In the genomic region with DNA sequence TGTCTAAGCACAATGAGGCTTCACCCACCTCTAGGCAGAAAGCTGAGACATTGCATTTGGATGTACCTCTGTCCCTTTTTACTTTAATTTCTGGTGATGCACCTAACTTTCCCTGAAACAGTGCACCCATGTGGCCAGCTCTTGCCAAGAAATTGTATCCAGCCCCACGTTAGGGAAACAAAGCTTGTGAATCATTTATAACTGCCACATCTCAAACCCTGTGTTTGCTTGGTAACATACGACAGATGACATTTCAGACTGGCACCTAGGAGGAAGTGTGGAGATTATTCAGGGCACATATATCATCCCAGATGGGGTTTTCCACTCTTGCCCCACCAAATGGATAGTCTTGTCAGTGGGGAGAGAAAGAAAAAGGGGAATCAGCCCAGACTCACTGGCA, we compare ENCODE assay signal across 9 cellular contexts. TPM values are rescaled to one million over a fixed set of nuclear protein-coding genes. Genes with fewer than 3 reads are reported as not detected.
DNase-seq lines count a peak whose midpoint lies in the region; ATAC-seq and TF ChIP-seq lines count a peak whose summit lies in the region.
"Had no signal": no experiment of that assay in that cellular context is flagged by ENCODE, and none has a peak within 500 bp of the region (broad histone marks: within the 10 kb centered on the region; RNA-seq: fewer than 3 reads in every experiment).

No MANE protein-coding gene starts in this region.

- H3K9me3 ChIP-seq in testis = no peaks in the 10 kb centered on the region
- H3K9me3 ChIP-seq in CD8-positive, alpha-beta memory T cell (ENCODE audit: low read length) = no peaks in the 10 kb centered on the region

- ATAC-seq in GM21737 (IDR thresholded peaks at IDR 0.05; ENCODE audit: unreplicated experiment) = no peak

- H3K9me3 Mint-ChIP-seq in CD8-positive, alpha-beta memory T cell = no peaks in the 10 kb centered on the region

- TF ChIP-seq POLR2A in testis (IDR thresholded peaks at IDR 0.05) = no peak

- no peak overlapping the region for H3K27ac ChIP-seq in testis
- no peak overlapping the region for H3K27ac ChIP-seq in CD8-positive, alpha-beta memory T cell (ENCODE audit: low read depth, low read length)
- H3K27ac ChIP-seq: parathyroid adenoma had no signal

- H3K4me3 ChIP-seq in AG10803 (ENCODE audit: low read length) = no peak overlapping the region
- H3K4me3 ChIP-seq in fibroblast of villous mesenchyme (ENCODE audit: low read depth, low read length) = no peak overlapping the region
- no peak overlapping the region for H3K4me3 ChIP-seq in testis
- H3K4me3 ChIP-seq in CD8-positive, alpha-beta memory T cell (ENCODE audit: low read length) = no peak overlapping the region

- DNase-seq in AG10803 (ENCODE audit: low read depth) (no peak), RPMI7951 (ENCODE audit: low read depth) (peak; percentile 35), fibroblast of villous mesenchyme (ENCODE audit: low read depth) (no peak), testis (no peak), DMS79 treated with DMSO at 0.1 percent for 48 hours (lab: John Stamatoyannopoulos, UW) (no peak)
- no peak for DNase-seq in CD8-positive, alpha-beta memory T cell

- peak overlapping the region in 2 of 8 donors; percentile 24 to 97 for H3K27ac Mint-ChIP-seq in CD8-positive, alpha-beta memory T cell

- CTCF ChIA-PET in CD8-positive, alpha-beta memory T cell (lab: Charles Lee) = interaction anchor here (1.0 to 9.6 kb wide), 4 partner anchors 15 to 190 kb away, joined by 3 to 103 read pairs (median 4); a partner anchor contains a TSS

- WGBS in testis, 2 donors = 51 to 59% methylated on average over 2 of the region's 2 CpGs

- H3K36me3 Mint-ChIP-seq in CD8-positive, alpha-beta memory T cell = peaks cover 0 to 75% (median 3%) of the 10 kb centered on the region in 3 donors

- TF ChIP-seq CTCF in AG10803 (conservative IDR thresholded peaks at IDR 0.05; ENCODE audit: low read length) (peak; percentile 33), GM12872 (IDR thresholded peaks at IDR 0.05; ENCODE audit: insufficient read depth, low read depth, low read length) (peak; percentile 31; the same call in 2 of the 3 replicates), fibroblast of villous mesenchyme (IDR thresholded peaks at IDR 0.05; ENCODE audit: insufficient read depth, low read depth, low read length) (peak; percentile 29), testis (IDR thresholded peaks at IDR 0.05) (no peak)

- intact Hi-C loops in testis (cut with DNase I; ENCODE audit: low total_unique reads) = no loop called here

- peak overlapping the region in 2 of 7 donors; percentile 27 to 75 for H3K4me3 Mint-ChIP-seq in CD8-positive, alpha-beta memory T cell

- POLR2A ChIA-PET in CD8-positive, alpha-beta memory T cell (lab: Charles Lee) = interaction anchor here (0.7 to 0.9 kb wide), 2 partner anchors 13 to 16 kb away, joined by 4 to 9 read pairs; no protein-coding TSS in a partner anchor

- no peaks in the 10 kb centered on the region for H3K27me3 ChIP-seq in testis
- H3K27me3 ChIP-seq in CD8-positive, alpha-beta memory T cell (ENCODE audit: insufficient read depth, low read length, poor library complexity, severe bottlenecking) = no peaks in the 10 kb centered on the region

- H3K4me1 Mint-ChIP-seq in CD8-positive, alpha-beta memory T cell = peaks cover 50 to 84% (median 51%) of the 10 kb centered on the region in 3 donors

- no peaks in the 10 kb centered on the region for H3K27me3 Mint-ChIP-seq in CD8-positive, alpha-beta memory T cell

- peaks cover 41% of the 10 kb centered on the region for H3K4me1 ChIP-seq in testis
- H3K4me1 ChIP-seq in CD8-positive, alpha-beta memory T cell (ENCODE audit: insufficient read depth, low read length) = peaks cover 55% of the 10 kb centered on the region

- H3K36me3 ChIP-seq in testis (ENCODE audit: low read depth, missing control alignments) = no peaks in the 10 kb centered on the region
- H3K36me3 ChIP-seq in CD8-positive, alpha-beta memory T cell (ENCODE audit: insufficient read depth, low read length) = peaks cover 16% of the 10 kb centered on the region

RNA-seq across cellular contexts. Expression of a gene that starts 2.1 kb away (rescaled TPM):
- total RNA-seq in RPMI7951 (2014; rRNA removed; shearing (Covaris generic)) = 39.7 and 49.1 TPM in 2 replicates
- total RNA-seq in fibroblast of villous mesenchyme (22.5 and 23.7 TPM in 2 replicates), testis (10 to 100 TPM; 18.9 to 21.1 TPM)
- polyA plus RNA-seq in testis (ENCODE audit: insufficient read depth, low read depth, low replicate concordance) = 16.0 TPM
- 10 to 100 TPM; 32.4 to 37.7 TPM for total RNA-seq in CD8-positive, alpha-beta memory T cell
- polyA plus RNA-seq in CD8-positive, alpha-beta memory T cell = 78.2 TPM

RNA-seq across cellular contexts. Expression of a gene that starts 2.2 kb away (rescaled TPM):
- 26.2 and 35.7 TPM in 2 replicates for total RNA-seq in RPMI7951 (2014; rRNA removed; shearing (Covaris generic))
- total RNA-seq in fibroblast of villous mesenchyme (21.3 and 22.9 TPM in 2 replicates), testis (10 to 100 TPM; 26.9 to 29.2 TPM)
- 28.0 TPM for polyA plus RNA-seq in testis (ENCODE audit: insufficient read depth, low read depth, low replicate concordance)
- 10 to 100 TPM; 44.6 to 48.0 TPM for total RNA-seq in CD8-positive, alpha-beta memory T cell
- 59.5 TPM for polyA plus RNA-seq in CD8-positive, alpha-beta memory T cell

RNA-seq across cellular contexts. Expression of a gene that starts 6.6 kb away (rescaled TPM):
- total RNA-seq in RPMI7951 (2014; rRNA removed; shearing (Covaris generic)) = 42.5 and 45.4 TPM in 2 replicates
- total RNA-seq in fibroblast of villous mesenchyme (55.3 and 63.1 TPM in 2 replicates), testis (10 to 100 TPM; 63.2 to 72.4 TPM)
- 37.6 TPM for polyA plus RNA-seq in testis (ENCODE audit: insufficient read depth, low read depth, low replicate concordance)
- 10 to 100 TPM; 30.5 to 33.2 TPM for total RNA-seq in CD8-positive, alpha-beta memory T cell
- polyA plus RNA-seq in CD8-positive, alpha-beta memory T cell = 47.2 TPM

RNA-seq across cellular contexts. Expression of a gene that starts 7.2 kb away (rescaled TPM):
- 2.9 and 5.2 TPM in 2 replicates for total RNA-seq in RPMI7951 (2014; rRNA removed; shearing (Covaris generic))
- total RNA-seq in fibroblast of villous mesenchyme = 0.97 and 1.3 TPM in 2 replicates
- total RNA-seq in testis = 100 to 1,000 TPM; 241 to 335 TPM
- polyA plus RNA-seq in testis (ENCODE audit: insufficient read depth, low read depth, low replicate concordance) = 763 TPM
- total RNA-seq in CD8-positive, alpha-beta memory T cell = 1 to 10 TPM in 1 of 2 experiments, under 1 TPM in 1; 0.97 to 1.3 TPM
- 1.1 TPM for polyA plus RNA-seq in CD8-positive, alpha-beta memory T cell

RNA-seq across cellular contexts. Expression of a gene that starts 12.1 kb away (rescaled TPM):
- total RNA-seq in RPMI7951 (2014; rRNA removed; shearing (Covaris generic)) = 51.7 and 77.8 TPM in 2 replicates
- total RNA-seq in fibroblast of villous mesenchyme (34.8 and 36.3 TPM in 2 replicates), testis (10 to 100 TPM; 50.0 to 52.2 TPM)
- 60.1 TPM for polyA plus RNA-seq in testis (ENCODE audit: insufficient read depth, low read depth, low replicate concordance)
- total RNA-seq in CD8-positive, alpha-beta memory T cell = 10 to 100 TPM; 70.8 to 71.9 TPM
- polyA plus RNA-seq in CD8-positive, alpha-beta memory T cell = 152 TPM

Comparison
In these comparisons a context has a peak if more than half of its experiments do, and no peak if none do; other contexts are left out.
1. CTCF ChIP-seq: peak in AG10803 (single experiment), GM12872 (single experiment) and fibroblast of villous mesenchyme (single experiment); none in testis (0 of 3).